ENCODE assay signal across 22 cellular contexts in the genomic region with DNA sequence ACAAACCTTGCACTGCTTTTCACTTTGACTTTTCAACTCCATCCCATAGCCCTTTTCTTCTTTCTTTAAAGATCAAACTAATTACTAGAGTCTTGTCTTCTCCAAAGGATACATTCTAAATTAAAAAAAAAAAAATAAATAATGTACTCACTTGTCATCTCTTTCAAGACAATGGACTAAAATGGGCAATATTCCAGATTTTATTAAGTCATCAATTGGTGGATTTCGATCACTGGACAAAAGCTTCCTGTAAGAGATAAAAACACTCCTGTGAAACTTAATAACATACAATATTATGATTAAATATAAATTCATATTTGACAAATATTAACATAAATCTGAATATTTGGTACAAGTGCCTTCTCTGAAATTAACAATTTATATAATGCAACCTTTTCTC. TPM values are rescaled to one million over a fixed set of nuclear protein-coding genes. Genes with fewer than 3 reads are reported as not detected.
DNase-seq lines count a peak whose midpoint lies in the region; ATAC-seq, FAIRE-seq and TF ChIP-seq lines count a peak whose summit lies in the region.
"Had no signal": no experiment of that assay in that cellular context is flagged by ENCODE, and none has a peak within 500 bp of the region (broad histone marks: within the 10 kb centered on the region; RNA-seq: fewer than 3 reads in every experiment).

No MANE protein-coding gene starts in this region.

- TF ChIP-seq CTCF in keratinocyte (optimal IDR thresholded peaks at IDR 0.05 in 1 of 3, IDR thresholded peaks at IDR 0.05 in 1 of 3, conservative IDR thresholded peaks at IDR 0.05 in 1 of 3; ENCODE audit: extremely low read depth in 1 of 3, insufficient read depth in 2 of 3, low read length in 3 of 3) (no peak), GM23338 (conservative IDR thresholded peaks at IDR 0.05; ENCODE audit: low read depth in 2 of 2) (no peak)

- no peaks in the 10 kb centered on the region for H3K9me2 ChIP-seq in GM23338 (ENCODE audit: insufficient read depth)

- H3K4me2 ChIP-seq in keratinocyte (ENCODE audit: control insufficient read depth, extremely low read depth, insufficient read depth, low read depth, low read length) (no peak overlapping the region), GM23338 (no peak overlapping the region)

- no peaks in the 10 kb centered on the region for H3F3A ChIP-seq in GM23338 (replicated peaks; ENCODE audit: low read depth)

- no peaks in the 10 kb centered on the region for H3K9me1 ChIP-seq in keratinocyte (ENCODE audit: control insufficient read depth, extremely low read depth, insufficient read depth, low read length)

- H2AFZ ChIP-seq in keratinocyte (ENCODE audit: control insufficient read depth, low read length): no peak overlapping the region
- H2AFZ ChIP-seq in GM23338: no peak overlapping the region

- dilution Hi-C loops in keratinocyte (cut with MboI; ENCODE audit: extremely low pct_ligation_motif_present, low sequenced_read_pairs): no loop called here

- H3K4me3 ChIP-seq in keratinocyte (ENCODE audit: control insufficient read depth in 2 of 3, extremely low read depth in 1 of 3, insufficient read depth in 2 of 3, low read depth in 1 of 3, low read length in 3 of 3) (no peak overlapping the region), GM23338 (no peak overlapping the region)
- H3K4me3 ChIP-seq: K562, Peyer's patch, SJCRH30 had no signal

- no peak for ATAC-seq in activated T-cell treated with anti-CD3 and anti-CD28 coated beads, Interleukin-2, amount 50 U/mL, for 72 hours (replicated peaks in 1 of 2)
- ATAC-seq in activated T-cell treated with anti-CD3 and anti-CD28 coated beads, Interleukin-2, amount 50 U/mL, for 4 hours: no peak
- ATAC-seq in GM23338: no peak
- ATAC-seq: K562 had no signal

- no peaks in the 10 kb centered on the region for H3K27me3 Mint-ChIP-seq in activated T-cell treated with anti-CD3 and anti-CD28 coated beads, Interleukin-2, amount 50 U/mL, for 72 hours (ENCODE audit: low read depth)
- no peaks in the 10 kb centered on the region for H3K27me3 Mint-ChIP-seq in activated T-cell treated with anti-CD3 and anti-CD28 coated beads, Interleukin-2, amount 50 U/mL, for 4 hours (ENCODE audit: low read depth)
- no peaks in the 10 kb centered on the region for H3K27me3 Mint-ChIP-seq in GM23338 (ENCODE audit: insufficient read depth, low read depth, poor library complexity)

- H3K27ac ChIP-seq in keratinocyte (ENCODE audit: control insufficient read depth, insufficient read depth, low read length) (no peak overlapping the region), GM23338 (ENCODE audit: low read depth) (no peak overlapping the region)
- H3K27ac ChIP-seq: Peyer's patch, SJCRH30 had no signal

- no peak for FAIRE-seq in keratinocyte (lab: Jason Lieb, UNC)
- FAIRE-seq: D721Med, K562 had no signal

- no peaks in the 10 kb centered on the region for H3K9me3 ChIP-seq in keratinocyte (ENCODE audit: control insufficient read depth, low read depth, low read length)
- H3K9me3 ChIP-seq: BE2C, Peyer's patch, SJCRH30 had no signal

- H3K9ac ChIP-seq in keratinocyte (ENCODE audit: control insufficient read depth, extremely low read depth, insufficient read depth, low read length): no peak overlapping the region

- H3K9me3 Mint-ChIP-seq in activated T-cell treated with anti-CD3 and anti-CD28 coated beads, Interleukin-2, amount 50 U/mL, for 72 hours: no peaks in the 10 kb centered on the region
- no peaks in the 10 kb centered on the region for H3K9me3 Mint-ChIP-seq in activated T-cell treated with anti-CD3 and anti-CD28 coated beads, Interleukin-2, amount 50 U/mL, for 4 hours
- H3K9me3 Mint-ChIP-seq in GM23338: no peaks in the 10 kb centered on the region

- H3K4me3 Mint-ChIP-seq in activated T-cell treated with anti-CD3 and anti-CD28 coated beads, Interleukin-2, amount 50 U/mL, for 72 hours: no peak overlapping the region
- H3K4me3 Mint-ChIP-seq in activated T-cell treated with anti-CD3 and anti-CD28 coated beads, Interleukin-2, amount 50 U/mL, for 4 hours: no peak overlapping the region
- no peak overlapping the region for H3K4me3 Mint-ChIP-seq in GM23338

- H4K20me1 ChIP-seq in keratinocyte (ENCODE audit: control insufficient read depth, extremely low read depth, insufficient read depth, low read length) (no peaks in the 10 kb centered on the region), GM23338 (replicated peaks; ENCODE audit: insufficient read depth) (no peaks in the 10 kb centered on the region)

- H3K36me3 Mint-ChIP-seq in activated T-cell treated with anti-CD3 and anti-CD28 coated beads, Interleukin-2, amount 50 U/mL, for 72 hours (ENCODE audit: insufficient read depth in 2 of 2): peaks cover 5 to 13% of the 10 kb centered on the region in 2 donors
- H3K36me3 Mint-ChIP-seq in activated T-cell treated with anti-CD3 and anti-CD28 coated beads, Interleukin-2, amount 50 U/mL, for 4 hours (ENCODE audit: insufficient read depth): peaks cover 24% of the 10 kb centered on the region
- peaks cover 54% of the 10 kb centered on the region for H3K36me3 Mint-ChIP-seq in GM23338 (ENCODE audit: low read depth)

- no peak for DNase-seq in activated T-cell treated with anti-CD3 and anti-CD28 coated beads, Interleukin-2, amount 50 U/mL, for 72 hours
- no peak for DNase-seq in activated T-cell treated with anti-CD3 and anti-CD28 coated beads, Interleukin-2, amount 50 U/mL, for 4 hours
- DNase-seq in dermis microvascular lymphatic vessel endothelial cell (ENCODE audit: low read depth in 2 of 2) (peak; percentile 11 to 71), keratinocyte (ENCODE audit: low read depth, low spot score) (peak; percentile 13), GM23338 (ENCODE audit: low spot score) (no peak), NCI-H1048 (lab: John Stamatoyannopoulos, UW) (no peak), pons (ENCODE audit: low spot score) (no peak)
- DNase-seq: BE2C, EL, H7, MM.1S, NCI-H1092, NCI-H1436, NCI-H187 treated with DMSO at 0.1 percent for 48 hours, NCI-H2107, NCI-H345, NCI-H524, NCI-H774, Peyer's patch, SJCRH30 had no signal

- H3K27me3 ChIP-seq in keratinocyte (ENCODE audit: control insufficient read depth, extremely low read depth, insufficient read depth, low read length) (no peaks in the 10 kb centered on the region), GM23338 (ENCODE audit: insufficient read depth) (no peaks in the 10 kb centered on the region)
- H3K27me3 ChIP-seq: BE2C, Peyer's patch, SJCRH30 had no signal

- H3K36me3 ChIP-seq in keratinocyte (ENCODE audit: control insufficient read depth in 2 of 2, extremely low read depth in 1 of 2, insufficient read depth in 2 of 2, low read length in 2 of 2) (peaks cover 9 to 19% of the 10 kb centered on the region in 2 experiments), GM23338 (ENCODE audit: insufficient read depth) (peaks cover 28% of the 10 kb centered on the region)

- peaks cover 4% of the 10 kb centered on the region for H3K79me2 ChIP-seq in keratinocyte (ENCODE audit: control insufficient read depth, insufficient read depth, low read length)
- H3K79me2 ChIP-seq in GM23338 (replicated peaks; ENCODE audit: insufficient read depth): peaks cover 1% of the 10 kb centered on the region; the same call in 1 of the 2 replicates

- H3K4me1 ChIP-seq in keratinocyte (ENCODE audit: control insufficient read depth, extremely low read depth, insufficient read depth, low read length): no peaks in the 10 kb centered on the region
- no peaks in the 10 kb centered on the region for H3K4me1 ChIP-seq in GM23338 (ENCODE audit: insufficient read depth)
- H3K4me1 ChIP-seq: BE2C, Peyer's patch, SJCRH30 had no signal

- H3K27ac Mint-ChIP-seq in activated T-cell treated with anti-CD3 and anti-CD28 coated beads, Interleukin-2, amount 50 U/mL, for 72 hours: peak overlapping the region; percentile 60
- H3K27ac Mint-ChIP-seq in GM23338: no peak overlapping the region

- H3K4me1 Mint-ChIP-seq in activated T-cell treated with anti-CD3 and anti-CD28 coated beads, Interleukin-2, amount 50 U/mL, for 72 hours (ENCODE audit: low read depth): no peaks in the 10 kb centered on the region
- H3K4me1 Mint-ChIP-seq in activated T-cell treated with anti-CD3 and anti-CD28 coated beads, Interleukin-2, amount 50 U/mL, for 4 hours (ENCODE audit: low read depth): no peaks in the 10 kb centered on the region
- H3K4me1 Mint-ChIP-seq in GM23338: no peaks in the 10 kb centered on the region

TF ChIP-seq in GM23338, 12 proteins besides CTCF, POLR2A, EP300 and RAD21 (continues in another document):
- no peak for TF ChIP-seq EZH2 (IDR thresholded peaks at IDR 0.05; ENCODE audit: low read depth, unreplicated experiment)

RNA-seq across cellular contexts. Expression of a gene that starts 34.1 kb away (rescaled TPM):
- total RNA-seq in activated T-cell treated with anti-CD3 and anti-CD28 coated beads, Interleukin-2, amount 50 U/mL, for 72 hours: 10 to 100 TPM; 64.8 to 78.0 TPM
- 100 to 1,000 TPM in 1 of 3 donors, 10 to 100 TPM in 2; 98.1 to 102 (median 99.4) TPM for total RNA-seq in activated T-cell treated with anti-CD3 and anti-CD28 coated beads, Interleukin-2, amount 50 U/mL, for 4 hours
- 22.3 and 25.4 TPM in 2 replicates for total RNA-seq in dermis microvascular lymphatic vessel endothelial cell
- polyA plus RNA-seq in keratinocyte: 25.4 to 42.0 TPM (median 34.2 TPM) in 3 replicates
- 256 TPM for polyA plus RNA-seq in keratinocyte (2011; ENCODE audit: low read depth)
- polyA plus RNA-seq in keratinocyte (2011; cell fraction: cytosol; rRNA removed): 24.6 and 47.8 TPM in 2 replicates
- polyA plus RNA-seq in keratinocyte (2011; cell fraction: nucleus; rRNA removed): 25.7 and 29.1 TPM in 2 replicates
- polyA plus RNA-seq in keratinocyte (2012; ENCODE audit: low replicate concordance): 23.7 and 33.8 TPM in 2 replicates
- 21.3 to 60.1 TPM (median 38.8 TPM) in 3 replicates for polyA minus RNA-seq in keratinocyte
- 77.9 TPM for polyA minus RNA-seq in keratinocyte (2011; cell fraction: cytosol; rRNA and poly(A)+ RNA removed)
- 32.5 and 66.9 TPM in 2 replicates for polyA minus RNA-seq in keratinocyte (2011; cell fraction: nucleus; rRNA and poly(A)+ RNA removed)
- total RNA-seq in GM23338 (2014; rRNA removed; shearing (Covaris generic)): 32.2 and 36.2 TPM in 2 replicates
- 17.0 and 17.8 TPM in 2 replicates for polyA plus RNA-seq in GM23338 (2016; fragmentation: Nextera tagmentation; extraction: Ambion mirVana)

Comparison
In these comparisons a context has a peak if more than half of its experiments do, and no peak if none do; other contexts are left out.
1. DNase-seq: peak in dermis microvascular lymphatic vessel endothelial cell (2 of 2) and keratinocyte (single experiment); none in activated T-cell treated with anti-CD3 and anti-CD28 coated beads, Interleukin-2, amount 50 U/mL, for 72 hours (0 of 2), activated T-cell treated with anti-CD3 and anti-CD28 coated beads, Interleukin-2, amount 50 U/mL, for 4 hours (single experiment), GM23338 (single experiment), NCI-H1048 (single experiment) and pons (single experiment).